Comparison of ENCODE assay signal across 10 cellular contexts in the genomic region with DNA sequence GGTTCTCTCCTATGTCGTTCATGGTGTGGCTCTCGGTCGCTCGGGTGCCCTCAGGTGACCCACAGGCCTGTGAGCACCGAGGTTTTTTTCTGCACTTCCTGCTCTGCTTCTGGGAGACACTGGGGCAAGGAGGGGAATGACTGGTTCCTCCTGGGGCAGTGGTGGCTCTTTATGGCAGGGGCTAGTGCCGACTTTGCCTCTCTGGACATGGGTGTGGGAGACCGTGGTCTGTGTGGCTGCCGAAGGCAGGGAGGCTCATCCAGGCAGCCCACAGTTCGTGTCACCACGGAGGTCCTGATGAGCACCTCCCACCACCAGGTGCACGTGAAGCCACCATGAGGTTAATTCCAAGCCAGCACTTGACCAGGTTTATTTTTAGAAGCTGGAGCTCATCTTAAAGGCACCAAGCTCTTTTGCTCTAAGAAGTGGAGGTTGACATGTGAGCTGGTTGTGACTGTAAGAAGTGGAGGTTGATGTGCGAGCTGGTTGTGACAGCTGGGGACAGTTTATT. TPM values are rescaled to one million over a fixed set of nuclear protein-coding genes. Genes with fewer than 3 reads are reported as not detected.
DNase-seq lines count a peak whose midpoint lies in the region; ATAC-seq and TF ChIP-seq lines count a peak whose summit lies in the region.
"Had no signal": no experiment of that assay in that cellular context is flagged by ENCODE, and none has a peak within 500 bp of the region (broad histone marks: within the 10 kb centered on the region; RNA-seq: fewer than 3 reads in every experiment).

No MANE protein-coding gene starts in this region.

- peak overlapping the region; percentile 83 for H3K4me3 Mint-ChIP-seq in activated CD4-positive, alpha-beta T cell treated with anti-CD3 and anti-CD28 coated beads, Interleukin-2, amount 10 ng/mL, durations not matched to agents 24 days and 14 days
- peak overlapping the region; percentile 67 for H3K4me3 Mint-ChIP-seq in activated naive CD8-positive, alpha-beta T cell

- intact Hi-C loops in activated CD4-positive, alpha-beta T cell treated with anti-CD3 and anti-CD28 coated beads, Interleukin-2, amount 10 ng/mL, durations not matched to agents 24 days and 14 days (cut with micrococcal nuclease): loop anchor here (1.0 kb wide), 1 partner anchor 23 kb away; no protein-coding TSS in a partner anchor
- intact Hi-C loops in gastrocnemius medialis (cut with DNase I; ENCODE audit: low total_unique reads): loop anchor here (5.0 kb wide), 1 partner anchor 275 kb away; no protein-coding TSS in a partner anchor

- no peak overlapping the region for H3K27ac ChIP-seq in gastrocnemius medialis

- TF ChIP-seq POLR2A in gastrocnemius medialis (IDR thresholded peaks at IDR 0.05): no peak

- in situ Hi-C loops in gastrocnemius medialis (cut with MboI; ENCODE audit: low sequenced_read_pairs in 4 of 4): no loop called here

- DNase-seq in activated CD4-positive, alpha-beta T cell treated with anti-CD3 and anti-CD28 coated beads, Interleukin-2, amount 10 ng/mL, durations not matched to agents 24 days and 14 days: peak; percentile 89
- DNase-seq in activated CD4-positive, alpha-beta T cell treated with anti-CD3 and anti-CD28 coated beads, Interleukin-2, amount 50 U/mL, for 48 hours: no peak
- DNase-seq in gastrocnemius medialis: peak; percentile 22 to 29
- no peak for DNase-seq in amniotic stem cell (lab: John Stamatoyannopoulos, UW)
- DNase-seq: stimulated activated CD4-positive, alpha-beta T cell treated with anti-CD3 and anti-CD28 coated beads, Interleukin-4, amount 100 ng/mL, for 4 hours had no signal

- no peaks in the 10 kb centered on the region for H3K9me3 ChIP-seq in gastrocnemius medialis

- no peaks in the 10 kb centered on the region for H3K36me3 Mint-ChIP-seq in activated CD4-positive, alpha-beta T cell treated with anti-CD3 and anti-CD28 coated beads, Interleukin-2, amount 10 ng/mL, durations not matched to agents 24 days and 14 days (ENCODE audit: low read depth)
- H3K36me3 Mint-ChIP-seq in activated naive CD8-positive, alpha-beta T cell: no peaks in the 10 kb centered on the region

- TF ChIP-seq CTCF in gastrocnemius medialis (IDR thresholded peaks at IDR 0.05 in 4 of 5, conservative IDR thresholded peaks at IDR 0.05 in 1 of 5): no peak

- peaks cover 11 to 18% of the 10 kb centered on the region in 2 donors for H3K4me1 ChIP-seq in gastrocnemius medialis

- H3K36me3 ChIP-seq in gastrocnemius medialis: no peaks in the 10 kb centered on the region

- H3K27me3 Mint-ChIP-seq in activated CD4-positive, alpha-beta T cell treated with anti-CD3 and anti-CD28 coated beads, Interleukin-2, amount 10 ng/mL, durations not matched to agents 24 days and 14 days: no peaks in the 10 kb centered on the region
- no peaks in the 10 kb centered on the region for H3K27me3 Mint-ChIP-seq in activated naive CD8-positive, alpha-beta T cell

- H3K27ac Mint-ChIP-seq in activated CD4-positive, alpha-beta T cell treated with anti-CD3 and anti-CD28 coated beads, Interleukin-2, amount 10 ng/mL, durations not matched to agents 24 days and 14 days: peak overlapping the region; percentile 99
- peak overlapping the region; percentile 92 for H3K27ac Mint-ChIP-seq in activated naive CD8-positive, alpha-beta T cell

- peak; percentile 38 for ATAC-seq in HG03342 (IDR thresholded peaks at IDR 0.05; ENCODE audit: unreplicated experiment)
- ATAC-seq in gastrocnemius medialis: peak; percentile 93 to 97
- no peak for ATAC-seq in GM19467 (IDR thresholded peaks at IDR 0.05; ENCODE audit: unreplicated experiment)
- ATAC-seq in HG02973 (IDR thresholded peaks at IDR 0.05; ENCODE audit: unreplicated experiment): no peak

- H3K4me3 ChIP-seq in gastrocnemius medialis: no peak overlapping the region
- H3K4me3 ChIP-seq: lung had no signal

- H3K4me1 Mint-ChIP-seq in activated CD4-positive, alpha-beta T cell treated with anti-CD3 and anti-CD28 coated beads, Interleukin-2, amount 10 ng/mL, durations not matched to agents 24 days and 14 days: peaks cover 41% of the 10 kb centered on the region
- H3K4me1 Mint-ChIP-seq in activated naive CD8-positive, alpha-beta T cell (ENCODE audit: low read depth): peaks cover 29% of the 10 kb centered on the region

- no peaks in the 10 kb centered on the region for H3K9me3 Mint-ChIP-seq in activated CD4-positive, alpha-beta T cell treated with anti-CD3 and anti-CD28 coated beads, Interleukin-2, amount 10 ng/mL, durations not matched to agents 24 days and 14 days
- H3K9me3 Mint-ChIP-seq in activated naive CD8-positive, alpha-beta T cell (ENCODE audit: low read depth): no peaks in the 10 kb centered on the region

- no peaks in the 10 kb centered on the region for H3K27me3 ChIP-seq in gastrocnemius medialis

RNA-seq across cellular contexts. Expression of gene DPYSL4, which starts 24.7 kb away (rescaled TPM):
- 32.5 TPM in 2 replicates for total RNA-seq in activated CD4-positive, alpha-beta T cell treated with anti-CD3 and anti-CD28 coated beads, Interleukin-2, amount 10 ng/mL, durations not matched to agents 24 days and 14 days
- total RNA-seq in gastrocnemius medialis: 1 to 10 TPM in 1 of 4 donors, under 1 TPM in 3; 0.29 to 1.3 (median 0.46) TPM

Comparison
In these comparisons a context has a peak if more than half of its experiments do, and no peak if none do; other contexts are left out.
1. DNase-seq: peak in activated CD4-positive, alpha-beta T cell treated with anti-CD3 and anti-CD28 coated beads, Interleukin-2, amount 10 ng/mL, durations not matched to agents 24 days and 14 days (single experiment) and gastrocnemius medialis (2 of 2); none in activated CD4-positive, alpha-beta T cell treated with anti-CD3 and anti-CD28 coated beads, Interleukin-2, amount 50 U/mL, for 48 hours (0 of 2) and amniotic stem cell (single experiment).
2. ATAC-seq: peak in HG03342 (single experiment) and gastrocnemius medialis (2 of 2); none in GM19467 (single experiment) and HG02973 (single experiment).
3. RNA of gene DPYSL4, which starts 24.7 kb away (total RNA-seq): 32.5 TPM in activated CD4-positive, alpha-beta T cell treated with anti-CD3 and anti-CD28 coated beads, Interleukin-2, amount 10 ng/mL, durations not matched to agents 24 days and 14 days; 0.29 to 1.3 TPM in gastrocnemius medialis; every median in the first group is over 10 times any median in the second.